13 cellular contexts compared by ENCODE assay signal in the genomic region with DNA sequence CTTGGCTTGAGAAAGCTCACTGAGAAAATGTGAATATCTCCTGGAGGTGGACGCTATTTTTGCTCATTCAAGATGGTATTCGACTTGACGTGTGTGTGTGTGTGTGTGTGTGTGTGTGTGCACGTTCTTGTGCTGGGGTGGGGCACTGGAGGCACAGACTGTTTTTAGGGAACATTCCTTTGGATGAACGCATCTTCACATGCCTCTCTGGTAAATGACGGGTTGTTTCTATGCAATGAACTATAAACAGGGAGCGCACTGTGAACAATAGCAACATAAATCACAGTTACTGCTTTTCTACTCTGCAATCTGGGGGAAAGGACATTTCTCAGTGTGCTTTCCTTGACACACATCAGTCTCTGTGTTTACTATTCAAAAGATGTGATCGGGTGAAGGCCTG.
A peak's percentile ranks its signal among the peaks of the same experiment; 100 is the strongest.
DNase-seq lines count a peak whose midpoint lies in the region; ATAC-seq and TF ChIP-seq lines count a peak whose summit lies in the region.
"Had no signal": no experiment of that assay in that cellular context is flagged by ENCODE, and none has a peak within 500 bp of the region (broad histone marks: within the 10 kb centered on the region; RNA-seq: fewer than 3 reads in every experiment).

No MANE protein-coding gene starts in this region.

- H3K27ac Mint-ChIP-seq in nephron progenitor cell (peak overlapping the region; percentile 92), type B pancreatic cell (peak overlapping the region; percentile 75)
- H3K27ac Mint-ChIP-seq: activated CD4-positive, alpha-beta T cell treated with anti-CD3 and anti-CD28 coated beads, Interleukin-2, amount 10 ng/mL, durations not matched to agents 7 days and 5 days; natural killer cell treated with Interleukin-12 subunit alpha and Interleukin-12 subunit beta and Interleukin-15 and Interleukin-18, amount 100 ng/mL, for 72 hours had no signal

- TF ChIP-seq CTCF in nephron progenitor cell (IDR thresholded peaks at IDR 0.05) = no peak
- no peak for TF ChIP-seq CTCF in type B pancreatic cell (conservative IDR thresholded peaks at IDR 0.05)

- H3K9me3 Mint-ChIP-seq in nephron progenitor cell = no peaks in the 10 kb centered on the region
- H3K9me3 Mint-ChIP-seq in type B pancreatic cell = no peaks in the 10 kb centered on the region
- H3K9me3 Mint-ChIP-seq: activated CD4-positive, alpha-beta T cell treated with anti-CD3 and anti-CD28 coated beads, Interleukin-2, amount 10 ng/mL, durations not matched to agents 7 days and 5 days; natural killer cell treated with Interleukin-12 subunit alpha and Interleukin-12 subunit beta and Interleukin-15 and Interleukin-18, amount 100 ng/mL, for 72 hours had no signal

- ATAC-seq in SK-N-SH treated with all-trans-retinoic acid at 6 μM for 48 hours (no peak), GM19324 (IDR thresholded peaks at IDR 0.05; ENCODE audit: low FRiP score, unreplicated experiment) (no peak)
- ATAC-seq: natural killer cell treated with Interleukin-12 subunit alpha and Interleukin-12 subunit beta and Interleukin-15 and Interleukin-18, amount 100 ng/mL, for 72 hours had no signal

- H3K4me1 Mint-ChIP-seq in nephron progenitor cell = peaks cover 52% of the 10 kb centered on the region
- H3K4me1 Mint-ChIP-seq in type B pancreatic cell (ENCODE audit: unreplicated experiment) = peaks cover 29% of the 10 kb centered on the region
- H3K4me1 Mint-ChIP-seq: activated CD4-positive, alpha-beta T cell treated with anti-CD3 and anti-CD28 coated beads, Interleukin-2, amount 10 ng/mL, durations not matched to agents 7 days and 5 days had no signal

- H3K36me3 Mint-ChIP-seq in nephron progenitor cell (ENCODE audit: low read depth) (no peaks in the 10 kb centered on the region), type B pancreatic cell (no peaks in the 10 kb centered on the region)
- H3K36me3 Mint-ChIP-seq: natural killer cell treated with Interleukin-12 subunit alpha and Interleukin-12 subunit beta and Interleukin-15 and Interleukin-18, amount 100 ng/mL, for 72 hours had no signal

- no peak for DNase-seq in HEK293T (ENCODE audit: extremely low spot score)
- peak; percentile 65 for DNase-seq in fibroblast of gingiva (ENCODE audit: low read depth)
- DNase-seq in nephron progenitor cell = no peak
- DNase-seq in type B pancreatic cell (ENCODE audit: extremely low spot score, unreplicated experiment) = no peak
- DNase-seq in superior temporal gyrus (ENCODE audit: extremely low spot score) = no peak
- DNase-seq: activated CD4-positive, alpha-beta T cell treated with anti-CD3 and anti-CD28 coated beads, Interleukin-2, amount 10 ng/mL, durations not matched to agents 7 days and 5 days; activated naive CD4-positive, alpha-beta T cell; NCI-H345; stimulated activated CD4-positive, alpha-beta T cell treated with anti-CD3 and anti-CD28 coated beads, Interleukin-2, amount 100 ng/mL, for 24 hours; SW 1271 had no signal

- H3K27me3 Mint-ChIP-seq in nephron progenitor cell (ENCODE audit: low read depth, poor library complexity) (peaks cover 23% of the 10 kb centered on the region), type B pancreatic cell (peaks cover 27% of the 10 kb centered on the region)

- CTCF ChIA-PET in HEK293T (lab: Yijun Ruan, JAX) = no interaction called here

- POLR2A ChIA-PET in HEK293T (lab: Yijun Ruan, JAX) = no interaction called here

- H3K4me3 Mint-ChIP-seq in nephron progenitor cell = peak overlapping the region; percentile 66
- H3K4me3 Mint-ChIP-seq in type B pancreatic cell = peak overlapping the region; percentile 38
- H3K4me3 Mint-ChIP-seq: activated CD4-positive, alpha-beta T cell treated with anti-CD3 and anti-CD28 coated beads, Interleukin-2, amount 10 ng/mL, durations not matched to agents 7 days and 5 days; natural killer cell treated with Interleukin-12 subunit alpha and Interleukin-12 subunit beta and Interleukin-15 and Interleukin-18, amount 100 ng/mL, for 72 hours had no signal

TF ChIP-seq in HEK293T, 16 proteins besides CTCF, POLR2A, EP300 and RAD21:
- no peak for TF ChIP-seq ARNT (IDR thresholded peaks at IDR 0.05)
- TF ChIP-seq, protein P1, sequence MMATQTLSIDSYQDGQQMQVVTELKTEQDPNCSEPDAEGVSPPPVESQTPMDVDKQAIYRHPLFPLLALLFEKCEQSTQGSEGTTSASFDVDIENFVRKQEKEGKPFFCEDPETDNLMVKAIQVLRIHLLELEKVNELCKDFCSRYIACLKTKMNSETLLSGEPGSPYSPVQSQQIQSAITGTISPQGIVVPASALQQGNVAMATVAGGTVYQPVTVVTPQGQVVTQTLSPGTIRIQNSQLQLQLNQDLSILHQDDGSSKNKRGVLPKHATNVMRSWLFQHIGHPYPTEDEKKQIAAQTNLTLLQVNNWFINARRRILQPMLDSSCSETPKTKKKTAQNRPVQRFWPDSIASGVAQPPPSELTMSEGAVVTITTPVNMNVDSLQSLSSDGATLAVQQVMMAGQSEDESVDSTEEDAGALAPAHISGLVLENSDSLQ (IDR thresholded peaks at IDR 0.05) = peak; percentile 60

TF ChIP-seq in SK-N-SH treated with all-trans-retinoic acid at 6 μM for 48 hours, 23 proteins besides CTCF, POLR2A, EP300 and RAD21:
- TF ChIP-seq ZNF70 (CRISPR knock-in tag; IDR thresholded peaks at IDR 0.05) (no peak), ZFP30 (CRISPR knock-in tag; IDR thresholded peaks at IDR 0.05) (no peak), ZNF8 (CRISPR knock-in tag; IDR thresholded peaks at IDR 0.05) (no peak)
